ENCODE assay signal across 22 cellular contexts in the genomic region with DNA sequence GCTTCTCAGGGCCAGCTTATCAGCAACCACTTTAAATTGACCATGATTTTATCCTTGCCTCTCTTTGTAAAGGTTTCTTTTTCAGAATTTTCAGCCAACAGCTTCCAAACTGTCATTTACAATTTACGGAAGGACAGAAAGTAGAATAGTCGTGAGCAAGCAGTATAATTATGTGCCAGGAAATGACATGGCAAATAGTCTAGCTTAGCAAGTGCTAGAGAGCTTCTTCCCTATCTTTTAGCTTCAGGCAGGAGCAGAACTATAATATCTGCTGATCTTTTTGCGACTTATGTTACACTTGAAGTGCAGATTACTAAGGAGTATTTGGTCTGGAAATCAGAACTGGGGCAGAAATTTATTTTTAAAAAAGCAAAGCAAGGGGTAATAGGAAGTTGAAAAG.
DNase-seq lines count a peak whose midpoint lies in the region; ATAC-seq, FAIRE-seq and TF ChIP-seq lines count a peak whose summit lies in the region.
"Had no signal": no experiment of that assay in that cellular context is flagged by ENCODE, and none has a peak within 500 bp of the region (broad histone marks: within the 10 kb centered on the region; RNA-seq: fewer than 3 reads in every experiment).

No MANE protein-coding gene starts in this region.

- no peaks in the 10 kb centered on the region for H3K36me3 Mint-ChIP-seq in naive thymus-derived CD4-positive, alpha-beta T cell

- TF ChIP-seq CTCF in NB4 (IDR thresholded peaks at IDR 0.05; ENCODE audit: low read depth, low read length) (no peak), GM12878 (IDR thresholded peaks at IDR 0.05 in 2 of 3, conservative IDR thresholded peaks at IDR 0.05 in 1 of 3; ENCODE audit: control insufficient read depth in 2 of 3, extremely low read depth in 1 of 3, insufficient read depth in 1 of 3, low read depth in 3 of 3, low read length in 3 of 3) (no peak)

- CTCF ChIA-PET in GM12878 (lab: Yijun Ruan, JAX): interaction anchor here (0.8 to 1.2 kb wide), 3 partner anchors 17 to 162 kb away, joined by 3 read pairs; no protein-coding TSS in a partner anchor
- CTCF ChIA-PET in naive thymus-derived CD4-positive, alpha-beta T cell (lab: Charles Lee): no interaction called here

- peaks cover 0 to 2% (median 0%) of the 10 kb centered on the region in 5 donors for H3K27me3 Mint-ChIP-seq in naive thymus-derived CD4-positive, alpha-beta T cell
- H3K27me3 Mint-ChIP-seq: effector memory CD8-positive, alpha-beta T cell; stimulated activated naive CD8-positive, alpha-beta T cell treated with anti-CD3 and anti-CD28 coated beads, Interleukin-15, amount 100 ng/mL, for 72 hours; T-helper 17 cell had no signal

- TF ChIP-seq EP300 in GM12878 (IDR thresholded peaks at IDR 0.05; ENCODE audit: borderline replicate concordance in 1 of 2, control insufficient read depth in 1 of 2, low read depth in 2 of 2, low read length in 2 of 2): no peak

- POLR2A ChIA-PET in GM12878 (lab: Charles Lee): no interaction called here
- POLR2A ChIA-PET in naive thymus-derived CD4-positive, alpha-beta T cell (lab: Charles Lee): no interaction called here

- no peak overlapping the region for H3K4me2 ChIP-seq in GM12878 (ENCODE audit: control insufficient read depth, insufficient read depth)

- H2AFZ ChIP-seq in GM12878 (ENCODE audit: control insufficient read depth, low read depth, low read length): no peak overlapping the region; the same call in 1 of the 2 replicates

- H3K79me2 ChIP-seq in GM12878 (ENCODE audit: control insufficient read depth, insufficient read depth, low read length): no peaks in the 10 kb centered on the region

- no peaks in the 10 kb centered on the region for H3K9me3 ChIP-seq in GM12878 (replicated peaks; ENCODE audit: control insufficient read depth, insufficient read depth, low read length)
- H3K9me3 ChIP-seq in naive thymus-derived CD4-positive, alpha-beta T cell (ENCODE audit: control insufficient read depth in 2 of 3, low read length in 3 of 3): no peaks in the 10 kb centered on the region
- H3K9me3 ChIP-seq: esophagus squamous epithelium, gastroesophageal sphincter, lower lobe of right lung, SJSA1, transverse colon had no signal

- H3K9me3 Mint-ChIP-seq in naive thymus-derived CD4-positive, alpha-beta T cell: no peaks in the 10 kb centered on the region
- H3K9me3 Mint-ChIP-seq: effector memory CD8-positive, alpha-beta T cell; stimulated activated naive CD8-positive, alpha-beta T cell treated with anti-CD3 and anti-CD28 coated beads, Interleukin-15, amount 100 ng/mL, for 72 hours had no signal

- H3K9ac ChIP-seq in GM12878 (ENCODE audit: control insufficient read depth, insufficient read depth, low read length): no peak overlapping the region

- SMC1A ChIA-PET in GM12878 (lab: Charles Lee; ENCODE audit: uncharacterized antibody, unreplicated experiment): interaction anchor here (0.8 to 2.6 kb wide), 8 partner anchors 8 to 162 kb away, joined by 3 to 12 read pairs (median 3); no protein-coding TSS in a partner anchor

- no peak for TF ChIP-seq RAD21 in GM12878 (IDR thresholded peaks at IDR 0.05; ENCODE audit: insufficient read depth, low read depth, low read length)

- intact Hi-C loops in GM12878 (cut with micrococcal nuclease; ENCODE audit: unreplicated experiment): no loop called here
- intact Hi-C loops in naive thymus-derived CD4-positive, alpha-beta T cell (cut with micrococcal nuclease): no loop called here

- H3K4me1 ChIP-seq in GM12878 (ENCODE audit: control insufficient read depth, insufficient read depth, low read length): no peaks in the 10 kb centered on the region
- H3K4me1 ChIP-seq in naive thymus-derived CD4-positive, alpha-beta T cell (ENCODE audit: control insufficient read depth in 2 of 2, insufficient read depth in 2 of 2, low read length in 2 of 2): no peaks in the 10 kb centered on the region
- H3K4me1 ChIP-seq: esophagus squamous epithelium, gastroesophageal sphincter, lower lobe of right lung, SJSA1, transverse colon had no signal

- DNase-seq in GM19239 (ENCODE audit: insufficient read length, low spot score): no peak
- peak; percentile 16 for DNase-seq in NB4 (ENCODE audit: low read depth)
- DNase-seq in GM12878 (ENCODE audit: low read depth, low spot score): no peak
- no peak for DNase-seq in naive thymus-derived CD4-positive, alpha-beta T cell
- DNase-seq: activated CD4-positive, alpha-beta T cell treated with anti-CD3 and anti-CD28 coated beads, Interleukin-2, amount 50 U/mL, for 4 hours; activated CD8-positive, alpha-beta memory T cell treated with anti-CD3 and anti-CD28 coated beads, Interleukin-2, amount 50 U/mL, for 48 hours; brain microvascular endothelial cell; DMS79; effector memory CD8-positive, alpha-beta T cell; esophagus squamous epithelium; lower lobe of right lung; NCI-H146; NCI-H748 treated with DMSO at 0.1 percent for 48 hours; stimulated activated CD4-positive, alpha-beta T cell treated with anti-CD3 and anti-CD28 coated beads, Interleukin-12 subunit alpha, Interleukin-12 subunit beta, amount 100 ng/mL, for 4 hours; stimulated activated naive CD8-positive, alpha-beta T cell treated with anti-CD3 and anti-CD28 coated beads, Interleukin-15, amount 100 ng/mL, for 72 hours; T-helper 17 cell; transverse colon had no signal

- no peak for ATAC-seq in GM12878
- ATAC-seq in naive thymus-derived CD4-positive, alpha-beta T cell: peak; percentile 67
- no peak for ATAC-seq in GM21528 (IDR thresholded peaks at IDR 0.05; ENCODE audit: low FRiP score, unreplicated experiment)
- ATAC-seq in HG02610 (IDR thresholded peaks at IDR 0.05; ENCODE audit: unreplicated experiment): no peak
- ATAC-seq in GM19023 (IDR thresholded peaks at IDR 0.05; ENCODE audit: unreplicated experiment): no peak
- ATAC-seq: effector memory CD8-positive, alpha-beta T cell; gastroesophageal sphincter; lower lobe of right lung; stimulated activated naive CD8-positive, alpha-beta T cell treated with anti-CD3 and anti-CD28 coated beads, Interleukin-15, amount 100 ng/mL, for 72 hours; T-helper 17 cell had no signal

- BruUV-seq in GM12878 (replicated peaks; lab: Mats Ljungman, UMichigan): no TSS peak

- FAIRE-seq in GM19239 (lab: Jason Lieb, UNC): peak; percentile 87
- FAIRE-seq in GM12878 (lab: Jason Lieb, UNC): peak; percentile 38

- no peak overlapping the region for H3K4me3 ChIP-seq in NB4 (ENCODE audit: low read depth, low read length)
- H3K4me3 ChIP-seq in GM12878: no peak overlapping the region
- no peak overlapping the region for H3K4me3 ChIP-seq in naive thymus-derived CD4-positive, alpha-beta T cell (ENCODE audit: low read length)
- H3K4me3 ChIP-seq: esophagus squamous epithelium, gastroesophageal sphincter, lower lobe of right lung, SJSA1, transverse colon had no signal

- no peaks in the 10 kb centered on the region for H4K20me1 ChIP-seq in GM12878 (ENCODE audit: control insufficient read depth, insufficient read depth)

- TF ChIP-seq POLR2A in NB4 (IDR thresholded peaks at IDR 0.05; ENCODE audit: extremely low read depth, insufficient read length) (no peak), GM12878 (IDR thresholded peaks at IDR 0.05; ENCODE audit: low read depth, low read length) (no peak)

- H3K27me3 ChIP-seq in GM12878 (replicated peaks in 1 of 2; ENCODE audit: control insufficient read depth in 2 of 2, insufficient read depth in 2 of 2, low read length in 1 of 2): no peaks in the 10 kb centered on the region
- no peaks in the 10 kb centered on the region for H3K27me3 ChIP-seq in naive thymus-derived CD4-positive, alpha-beta T cell (ENCODE audit: control insufficient read depth in 2 of 2, insufficient read depth in 2 of 2, low read length in 2 of 2)
- H3K27me3 ChIP-seq: brain microvascular endothelial cell, esophagus squamous epithelium, gastroesophageal sphincter, SJSA1, transverse colon had no signal

- H3K4me1 Mint-ChIP-seq in naive thymus-derived CD4-positive, alpha-beta T cell: peaks cover 0 to 7% (median 0%) of the 10 kb centered on the region in 7 donors

- H3K27ac Mint-ChIP-seq in naive thymus-derived CD4-positive, alpha-beta T cell: no peak overlapping the region
- H3K27ac Mint-ChIP-seq: effector memory CD8-positive, alpha-beta T cell; stimulated activated naive CD8-positive, alpha-beta T cell treated with anti-CD3 and anti-CD28 coated beads, Interleukin-15, amount 100 ng/mL, for 72 hours; T-helper 17 cell had no signal

- H3K4me3 Mint-ChIP-seq in naive thymus-derived CD4-positive, alpha-beta T cell: no peak overlapping the region
- H3K4me3 Mint-ChIP-seq: effector memory CD8-positive, alpha-beta T cell; stimulated activated naive CD8-positive, alpha-beta T cell treated with anti-CD3 and anti-CD28 coated beads, Interleukin-15, amount 100 ng/mL, for 72 hours; T-helper 17 cell had no signal

- H3K36me3 ChIP-seq in GM12878 (ENCODE audit: control insufficient read depth in 2 of 2, insufficient read depth in 2 of 2, low read length in 1 of 2): no peaks in the 10 kb centered on the region
- no peaks in the 10 kb centered on the region for H3K36me3 ChIP-seq in naive thymus-derived CD4-positive, alpha-beta T cell (ENCODE audit: control insufficient read depth in 2 of 3, insufficient read depth in 3 of 3, low read length in 3 of 3)
- H3K36me3 ChIP-seq: brain microvascular endothelial cell, esophagus squamous epithelium, gastroesophageal sphincter, lower lobe of right lung, SJSA1, transverse colon had no signal

- in situ Hi-C loops in GM12878 (cut with MboI): no loop called here

- RAD21 ChIA-PET in GM12878 (lab: Charles Lee; ENCODE audit: unreplicated experiment): no interaction called here

- 64% methylated on average over 3 of the region's 3 CpGs for WGBS in GM12878 (ENCODE audit: insufficient coverage, insufficient replicate concordance, low lambda C conversion rate, missing lambda C conversion rate)

- no peak overlapping the region for H3K27ac ChIP-seq in GM12878 (ENCODE audit: control insufficient read depth, insufficient read depth)
- H3K27ac ChIP-seq in naive thymus-derived CD4-positive, alpha-beta T cell (ENCODE audit: low read depth, low read length): no peak overlapping the region
- H3K27ac ChIP-seq: brain microvascular endothelial cell, esophagus squamous epithelium, gastroesophageal sphincter, lower lobe of right lung, SJSA1, transverse colon had no signal

TF ChIP-seq in GM12878, 131 proteins besides CTCF, POLR2A, EP300 and RAD21 (continues in another document):
- no peak for TF ChIP-seq FOXK2 (IDR thresholded peaks at IDR 0.05)
- no peak for TF ChIP-seq ZBTB33 (IDR thresholded peaks at IDR 0.05)
